Comparison of ENCODE assay signal across 22 cellular contexts in the genomic region with DNA sequence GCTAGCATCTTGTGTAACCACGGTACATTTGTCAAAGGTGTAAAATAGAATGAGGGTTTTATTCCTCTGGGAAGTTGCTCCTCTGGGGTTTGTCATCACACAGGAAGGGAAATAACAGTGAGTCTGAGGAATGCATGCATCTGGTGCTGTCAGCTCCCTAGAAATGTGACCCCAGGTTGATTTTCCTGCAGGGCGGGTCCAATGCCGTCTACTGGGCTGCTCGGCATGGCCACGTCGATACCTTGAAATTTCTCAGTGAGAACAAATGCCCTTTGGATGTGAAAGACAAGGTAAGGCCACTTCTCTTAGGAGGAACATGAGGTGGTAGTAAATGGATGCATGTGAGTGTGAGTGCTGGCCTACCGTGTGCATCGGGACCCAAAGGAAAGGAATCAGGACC.
DNase-seq lines count a peak whose midpoint lies in the region; ATAC-seq, FAIRE-seq and TF ChIP-seq lines count a peak whose summit lies in the region.
"Had no signal": no experiment of that assay in that cellular context is flagged by ENCODE, and none has a peak within 500 bp of the region (broad histone marks: within the 10 kb centered on the region; RNA-seq: fewer than 3 reads in every experiment).

No MANE protein-coding gene starts in this region.

- ATAC-seq in WTC11 (no peak), pancreas (no peak)
- ATAC-seq: A549; CD8-positive, alpha-beta T cell; K562 had no signal

- no peak overlapping the region for H3K4me3 Mint-ChIP-seq in WTC11
- no peak overlapping the region for H3K4me3 Mint-ChIP-seq in mesothelial cell of epicardium
- no peak overlapping the region for H3K4me3 Mint-ChIP-seq in type B pancreatic cell
- H3K4me3 Mint-ChIP-seq: CD14-positive monocyte; CD8-positive, alpha-beta T cell had no signal

- FAIRE-seq in pancreas (lab: Jason Lieb, UNC) = no peak
- FAIRE-seq: A549, GM12891, GM19239, H54, HTR-8/SVneo, K562 had no signal

- H3K4me1 Mint-ChIP-seq in WTC11 (peaks cover 21% of the 10 kb centered on the region), mesothelial cell of epicardium (peaks cover 69% of the 10 kb centered on the region), type B pancreatic cell (ENCODE audit: unreplicated experiment) (peaks cover 14% of the 10 kb centered on the region)

- TF ChIP-seq CTCF in WTC11 (IDR thresholded peaks at IDR 0.05) (no peak), mesothelial cell of epicardium (IDR thresholded peaks at IDR 0.05; ENCODE audit: unreplicated experiment) (no peak), type B pancreatic cell (conservative IDR thresholded peaks at IDR 0.05) (no peak), pancreas (IDR thresholded peaks at IDR 0.05) (no peak)

- DNase-seq in WTC11 (ENCODE audit: low spot score) (no peak), islet precursor cell (peak; percentile 53), mesothelial cell of epicardium (ENCODE audit: low spot score in 2 of 2, unreplicated experiment in 2 of 2) (no peak), type B pancreatic cell (ENCODE audit: extremely low spot score, unreplicated experiment) (no peak), pancreas (no peak), SJCRH30 (no peak), EL (no peak)
- DNase-seq: AML-193; Calu3; CD8-positive, alpha-beta T cell; DMS79 treated with DMSO at 0.1 percent for 48 hours; GM23248; HCEC 1CT; IMR-90 had no signal

- WGBS in pancreas, 2 donors = 90 to 96% methylated on average over 8 of the region's 8 CpGs

- no peaks in the 10 kb centered on the region for H3K27me3 Mint-ChIP-seq in WTC11 (ENCODE audit: low read depth)
- H3K27me3 Mint-ChIP-seq in mesothelial cell of epicardium (ENCODE audit: low read depth) = no peaks in the 10 kb centered on the region
- H3K27me3 Mint-ChIP-seq in type B pancreatic cell = no peaks in the 10 kb centered on the region

- peaks cover 74% of the 10 kb centered on the region for H3K36me3 Mint-ChIP-seq in WTC11
- H3K36me3 Mint-ChIP-seq in mesothelial cell of epicardium = peaks cover 39% of the 10 kb centered on the region
- H3K36me3 Mint-ChIP-seq in type B pancreatic cell = peaks cover 51% of the 10 kb centered on the region
- H3K36me3 Mint-ChIP-seq: CD8-positive, alpha-beta T cell had no signal

- H3K4me1 ChIP-seq in pancreas (peaks cover 4 to 12% (median 5%) of the 10 kb centered on the region in 3 donors), SJCRH30 (peaks cover 16% of the 10 kb centered on the region)
- H3K4me1 ChIP-seq: A549 had no signal

- H3K4me3 ChIP-seq in pancreas (no peak overlapping the region), SJCRH30 (no peak overlapping the region)
- H3K4me3 ChIP-seq: A549, GM23248, K562 had no signal

- H3K27ac Mint-ChIP-seq in WTC11 = 0 out of 2 replicates have a peak overlapping the region, but pooled peaks have one; percentile 23
- H3K27ac Mint-ChIP-seq in mesothelial cell of epicardium = peak overlapping the region; percentile 81
- peak overlapping the region; percentile 46 for H3K27ac Mint-ChIP-seq in type B pancreatic cell
- H3K27ac Mint-ChIP-seq: CD14-positive monocyte; CD8-positive, alpha-beta T cell had no signal

- CTCF ChIA-PET in WTC11 (lab: Charles Lee) = no interaction called here

- intact Hi-C loops in pancreas (cut with DNase I) = no loop called here

- H3K36me3 ChIP-seq in pancreas = peaks cover 0 to 48% (median 27%) of the 10 kb centered on the region in 3 donors
- peaks cover 48% of the 10 kb centered on the region for H3K36me3 ChIP-seq in SJCRH30

- H3K27me3 ChIP-seq in pancreas (no peaks in the 10 kb centered on the region), SJCRH30 (no peaks in the 10 kb centered on the region)

- H3K9me3 Mint-ChIP-seq in WTC11 (no peaks in the 10 kb centered on the region), mesothelial cell of epicardium (no peaks in the 10 kb centered on the region), type B pancreatic cell (no peaks in the 10 kb centered on the region)
- H3K9me3 Mint-ChIP-seq: CD8-positive, alpha-beta T cell had no signal

- POLR2A ChIA-PET in WTC11 (lab: Charles Lee) = no interaction called here

- H3K9me3 ChIP-seq in pancreas = no peaks in the 10 kb centered on the region
- H3K9me3 ChIP-seq in SJCRH30 (replicated peaks) = no peaks in the 10 kb centered on the region
- H3K9me3 ChIP-seq: A549 had no signal

- H3K27ac ChIP-seq in pancreas (no peak overlapping the region), SJCRH30 (no peak overlapping the region)
- H3K27ac ChIP-seq: 22Rv1, A549, GM23248 had no signal

TF ChIP-seq in WTC11, 78 proteins besides CTCF, POLR2A, EP300 and RAD21 (continues in another document):
- TF ChIP-seq, protein P1, sequence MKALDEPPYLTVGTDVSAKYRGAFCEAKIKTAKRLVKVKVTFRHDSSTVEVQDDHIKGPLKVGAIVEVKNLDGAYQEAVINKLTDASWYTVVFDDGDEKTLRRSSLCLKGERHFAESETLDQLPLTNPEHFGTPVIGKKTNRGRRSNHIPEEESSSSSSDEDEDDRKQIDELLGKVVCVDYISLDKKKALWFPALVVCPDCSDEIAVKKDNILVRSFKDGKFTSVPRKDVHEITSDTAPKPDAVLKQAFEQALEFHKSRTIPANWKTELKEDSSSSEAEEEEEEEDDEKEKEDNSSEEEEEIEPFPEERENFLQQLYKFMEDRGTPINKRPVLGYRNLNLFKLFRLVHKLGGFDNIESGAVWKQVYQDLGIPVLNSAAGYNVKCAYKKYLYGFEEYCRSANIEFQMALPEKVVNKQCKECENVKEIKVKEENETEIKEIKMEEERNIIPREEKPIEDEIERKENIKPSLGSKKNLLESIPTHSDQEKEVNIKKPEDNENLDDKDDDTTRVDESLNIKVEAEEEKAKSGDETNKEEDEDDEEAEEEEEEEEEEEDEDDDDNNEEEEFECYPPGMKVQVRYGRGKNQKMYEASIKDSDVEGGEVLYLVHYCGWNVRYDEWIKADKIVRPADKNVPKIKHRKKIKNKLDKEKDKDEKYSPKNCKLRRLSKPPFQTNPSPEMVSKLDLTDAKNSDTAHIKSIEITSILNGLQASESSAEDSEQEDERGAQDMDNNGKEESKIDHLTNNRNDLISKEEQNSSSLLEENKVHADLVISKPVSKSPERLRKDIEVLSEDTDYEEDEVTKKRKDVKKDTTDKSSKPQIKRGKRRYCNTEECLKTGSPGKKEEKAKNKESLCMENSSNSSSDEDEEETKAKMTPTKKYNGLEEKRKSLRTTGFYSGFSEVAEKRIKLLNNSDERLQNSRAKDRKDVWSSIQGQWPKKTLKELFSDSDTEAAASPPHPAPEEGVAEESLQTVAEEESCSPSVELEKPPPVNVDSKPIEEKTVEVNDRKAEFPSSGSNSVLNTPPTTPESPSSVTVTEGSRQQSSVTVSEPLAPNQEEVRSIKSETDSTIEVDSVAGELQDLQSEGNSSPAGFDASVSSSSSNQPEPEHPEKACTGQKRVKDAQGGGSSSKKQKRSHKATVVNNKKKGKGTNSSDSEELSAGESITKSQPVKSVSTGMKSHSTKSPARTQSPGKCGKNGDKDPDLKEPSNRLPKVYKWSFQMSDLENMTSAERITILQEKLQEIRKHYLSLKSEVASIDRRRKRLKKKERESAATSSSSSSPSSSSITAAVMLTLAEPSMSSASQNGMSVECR (CRISPR knock-in tag; IDR thresholded peaks at IDR 0.05; ENCODE audit: borderline replicate concordance) = no peak
- no peak for TF ChIP-seq ELF4 (CRISPR knock-in tag; IDR thresholded peaks at IDR 0.05; ENCODE audit: low read depth)
- TF ChIP-seq GTF2I (CRISPR knock-in tag; conservative IDR thresholded peaks at IDR 0.05) = no peak
- TF ChIP-seq TEAD4 (CRISPR knock-in tag; IDR thresholded peaks at IDR 0.05) = no peak
- no peak for TF ChIP-seq ZBTB21 (CRISPR knock-in tag; IDR thresholded peaks at IDR 0.05; ENCODE audit: borderline replicate concordance)
- no peak for TF ChIP-seq ZNF671 (CRISPR knock-in tag; IDR thresholded peaks at IDR 0.05)
- no peak for TF ChIP-seq EMX1 (CRISPR knock-in tag; IDR thresholded peaks at IDR 0.05)
- TF ChIP-seq, protein P2, sequence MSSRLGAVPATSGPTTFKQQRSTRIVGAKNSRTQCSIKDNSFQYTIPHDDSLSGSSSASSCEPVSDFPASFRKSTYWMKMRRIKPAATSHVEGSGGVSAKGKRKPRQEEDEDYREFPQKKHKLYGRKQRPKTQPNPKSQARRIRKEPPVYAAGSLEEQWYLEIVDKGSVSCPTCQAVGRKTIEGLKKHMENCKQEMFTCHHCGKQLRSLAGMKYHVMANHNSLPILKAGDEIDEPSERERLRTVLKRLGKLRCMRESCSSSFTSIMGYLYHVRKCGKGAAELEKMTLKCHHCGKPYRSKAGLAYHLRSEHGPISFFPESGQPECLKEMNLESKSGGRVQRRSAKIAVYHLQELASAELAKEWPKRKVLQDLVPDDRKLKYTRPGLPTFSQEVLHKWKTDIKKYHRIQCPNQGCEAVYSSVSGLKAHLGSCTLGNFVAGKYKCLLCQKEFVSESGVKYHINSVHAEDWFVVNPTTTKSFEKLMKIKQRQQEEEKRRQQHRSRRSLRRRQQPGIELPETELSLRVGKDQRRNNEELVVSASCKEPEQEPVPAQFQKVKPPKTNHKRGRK (CRISPR knock-in tag; IDR thresholded peaks at IDR 0.05; ENCODE audit: borderline replicate concordance) = no peak
- TF ChIP-seq, protein P3, sequence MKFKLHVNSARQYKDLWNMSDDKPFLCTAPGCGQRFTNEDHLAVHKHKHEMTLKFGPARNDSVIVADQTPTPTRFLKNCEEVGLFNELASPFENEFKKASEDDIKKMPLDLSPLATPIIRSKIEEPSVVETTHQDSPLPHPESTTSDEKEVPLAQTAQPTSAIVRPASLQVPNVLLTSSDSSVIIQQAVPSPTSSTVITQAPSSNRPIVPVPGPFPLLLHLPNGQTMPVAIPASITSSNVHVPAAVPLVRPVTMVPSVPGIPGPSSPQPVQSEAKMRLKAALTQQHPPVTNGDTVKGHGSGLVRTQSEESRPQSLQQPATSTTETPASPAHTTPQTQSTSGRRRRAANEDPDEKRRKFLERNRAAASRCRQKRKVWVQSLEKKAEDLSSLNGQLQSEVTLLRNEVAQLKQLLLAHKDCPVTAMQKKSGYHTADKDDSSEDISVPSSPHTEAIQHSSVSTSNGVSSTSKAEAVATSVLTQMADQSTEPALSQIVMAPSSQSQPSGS (CRISPR knock-in tag; IDR thresholded peaks at IDR 0.05; ENCODE audit: borderline replicate concordance, low read depth) = no peak
- no peak for TF ChIP-seq KAT7 (CRISPR knock-in tag; IDR thresholded peaks at IDR 0.05; ENCODE audit: borderline replicate concordance)
- TF ChIP-seq NFATC4 (CRISPR knock-in tag; IDR thresholded peaks at IDR 0.05) = no peak

Comparison
In these comparisons a context has a peak if more than half of its experiments do, and no peak if none do; other contexts are left out.
1. H3K27ac Mint-ChIP-seq: peak in every context shown above with its lines; median percentile 81 in mesothelial cell of epicardium; 46 in type B pancreatic cell; 23 in WTC11.